22 cellular contexts compared by ENCODE assay signal in genomic region chr1:238664139-238664538, GRCh38.
"Had no signal": no experiment of that assay in that cellular context is flagged by ENCODE, and none has a peak within 500 bp of the region (broad histone marks: within the 10 kb centered on the region; RNA-seq: fewer than 3 reads in every experiment).

No MANE protein-coding gene starts in this region.

- H3K4me1 ChIP-seq: colonic mucosa, esophagus muscularis mucosa, upper lobe of left lung had no signal

- H3K27ac ChIP-seq: colonic mucosa, dorsolateral prefrontal cortex, esophagus muscularis mucosa, thoracic aorta, upper lobe of left lung had no signal

- H3K36me3 ChIP-seq: colonic mucosa, esophagus muscularis mucosa, thoracic aorta, upper lobe of left lung had no signal

- FAIRE-seq: bronchial epithelial cell, frontal cortex had no signal

- ATAC-seq: left ventricle myocardium superior, sciatic nerve, T-cell had no signal

- H3K9me3 ChIP-seq: colonic mucosa, esophagus muscularis mucosa, thoracic aorta, upper lobe of left lung had no signal

- DNase-seq: activated CD8-positive, alpha-beta memory T cell treated with anti-CD3 and anti-CD28 coated beads for 24 hours; activated CD8-positive, alpha-beta memory T cell treated with anti-CD3 and anti-CD28 coated beads, Interleukin-2, amount 50 U/mL, for 4 hours; activated naive CD4-positive, alpha-beta T cell treated with Interleukin-2 at 50 U/mL for 16 hours; activated naive CD8-positive, alpha-beta T cell treated with anti-CD3 and anti-CD28 coated beads for 36 hours; activated T-cell treated with anti-CD3 and anti-CD28 coated beads, Interleukin-2, amount 50 U/mL, for 48 hours; amniotic stem cell; colonic mucosa; dorsolateral prefrontal cortex; hippocampal formation; left ventricle myocardium superior; mammary epithelial cell; nephron progenitor cell; nucleus accumbens; stimulated activated CD4-positive, alpha-beta T cell treated with anti-CD3 and anti-CD28 coated beads, Interleukin-4, amount 100 ng/mL, for 1 hour; stimulated activated naive CD4-positive, alpha-beta T cell; T-cell; upper lobe of left lung had no signal

- H3K27me3 ChIP-seq: colonic mucosa, dorsolateral prefrontal cortex, esophagus muscularis mucosa, upper lobe of left lung had no signal

- H3K4me3 ChIP-seq: colonic mucosa, dorsolateral prefrontal cortex, esophagus muscularis mucosa, thoracic aorta, upper lobe of left lung had no signal
